Comparison of ENCODE assay signal across 8 cellular contexts in genomic region chr17:68511671-68512246, GRCh38. TPM values are rescaled to one million over a fixed set of nuclear protein-coding genes. Genes with fewer than 3 reads are reported as not detected.
DNase-seq lines count a peak whose midpoint lies in the region; ATAC-seq and TF ChIP-seq lines count a peak whose summit lies in the region.

No MANE protein-coding gene starts in this region.

- H3K9me3 Mint-ChIP-seq in endothelial cell (ENCODE audit: unreplicated experiment) = no peaks in the 10 kb centered on the region

- TF ChIP-seq CTCF in BJ (IDR thresholded peaks at IDR 0.05; ENCODE audit: insufficient read depth, low read depth, low read length) (no peak; the same call in 1 of the 2 replicates), endothelial cell (IDR thresholded peaks at IDR 0.05; ENCODE audit: unreplicated experiment) (no peak)

- H3K27me3 ChIP-seq in BJ (ENCODE audit: control insufficient read depth, insufficient read depth, low read length) = no peaks in the 10 kb centered on the region

- H3K4me1 Mint-ChIP-seq in endothelial cell (ENCODE audit: unreplicated experiment) = peaks cover 49% of the 10 kb centered on the region

- peak overlapping the region; percentile 99 for H3K27ac Mint-ChIP-seq in endothelial cell (ENCODE audit: unreplicated experiment)

- peaks cover 27% of the 10 kb centered on the region for H3K36me3 Mint-ChIP-seq in endothelial cell (ENCODE audit: low read depth, unreplicated experiment)

- CTCF ChIA-PET in BJ (lab: Yijun Ruan, JAX) = interaction anchor here (0.9 to 1.7 kb wide), 7 partner anchors 8 to 248 kb away, joined by 3 to 6 read pairs (median 4); no protein-coding TSS in a partner anchor

- peak overlapping the region; percentile 75 for H3K4me3 ChIP-seq in BJ (ENCODE audit: low read depth, low read length)

- POLR2A ChIA-PET in BJ (lab: Charles Lee) = no interaction called here

- H3K36me3 ChIP-seq in BJ (ENCODE audit: control insufficient read depth, insufficient read depth, low read length) = no peaks in the 10 kb centered on the region

- peak; percentile 51 for ATAC-seq in GM18909 (IDR thresholded peaks at IDR 0.05; ENCODE audit: poor library complexity, unreplicated experiment)
- ATAC-seq in HG03159 (IDR thresholded peaks at IDR 0.05; ENCODE audit: unreplicated experiment) = peak; percentile 45

- peak overlapping the region; percentile 92 for H3K4me3 Mint-ChIP-seq in endothelial cell (ENCODE audit: unreplicated experiment)

- H3K27me3 Mint-ChIP-seq in endothelial cell (ENCODE audit: unreplicated experiment) = peaks cover 20% of the 10 kb centered on the region

- peak; percentile 15 for DNase-seq in BJ (ENCODE audit: low read depth)
- peak; percentile 90 for DNase-seq in NCI-H510A treated with DMSO at 0.1 percent for 48 hours (lab: John Stamatoyannopoulos, UW)
- peak; percentile 61 to 70 for DNase-seq in activated CD8-positive, alpha-beta memory T cell treated with anti-CD3 and anti-CD28 coated beads for 4 hours (ENCODE audit: low read depth in 2 of 2)
- DNase-seq in endothelial cell (ENCODE audit: low spot score) = peak; percentile 76
- peak; percentile 59 for DNase-seq in middle frontal gyrus (ENCODE audit: extremely low spot score, low spot score)
- peak; percentile 64 for DNase-seq in stimulated activated CD8-positive, alpha-beta memory T cell treated with anti-CD3 and anti-CD28 coated beads, Interleukin-4, amount 100 ng/mL, for 24 hours (ENCODE audit: low read depth)

RNA-seq across cellular contexts. Expression of gene PRKAR1A, which starts 0.5 kb away (rescaled TPM):
- polyA plus RNA-seq in BJ (2011; rRNA removed) = 228 and 250 TPM in 2 replicates
- polyA minus RNA-seq in BJ (2011; rRNA and poly(A)+ RNA removed) = 181 and 227 TPM in 2 replicates
- total RNA-seq in endothelial cell (ENCODE audit: unreplicated experiment) = 248 TPM

RNA-seq across cellular contexts. Expression of gene WIPI1, which starts 54.5 kb away (rescaled TPM):
- polyA plus RNA-seq in BJ (2011; rRNA removed) = 79.1 and 91.6 TPM in 2 replicates
- polyA minus RNA-seq in BJ (2011; rRNA and poly(A)+ RNA removed) = 46.4 and 67.2 TPM in 2 replicates
- total RNA-seq in endothelial cell (ENCODE audit: unreplicated experiment) = 98.0 TPM

Comparison
In these comparisons a context has a peak if more than half of its experiments do, and no peak if none do; other contexts are left out.
1. Peak in every context shown above with its lines: DNase-seq, ATAC-seq and H3K4me3 ChIP-seq.
2. DNase-seq: peak in every context shown above with its lines; median percentile 90 in NCI-H510A treated with DMSO at 0.1 percent for 48 hours; 76 in endothelial cell; 66 in activated CD8-positive, alpha-beta memory T cell treated with anti-CD3 and anti-CD28 coated beads for 4 hours; 64 in stimulated activated CD8-positive, alpha-beta memory T cell treated with anti-CD3 and anti-CD28 coated beads, Interleukin-4, amount 100 ng/mL, for 24 hours; 59 in middle frontal gyrus; 15 in BJ.